Comparison of ENCODE assay signal across 18 cellular contexts in genomic region chr4:186958951-186959350, GRCh38.
DNase-seq lines count a peak whose midpoint lies in the region; ATAC-seq and TF ChIP-seq lines count a peak whose summit lies in the region.
"Had no signal": no experiment of that assay in that cellular context is flagged by ENCODE, and none has a peak within 500 bp of the region (broad histone marks: within the 10 kb centered on the region; RNA-seq: fewer than 3 reads in every experiment).

No MANE protein-coding gene starts in this region.

- H2AK5ac ChIP-seq in IMR-90 (ENCODE audit: low read depth, low read length) = peak overlapping the region; percentile 73; the same call in 1 of the 2 replicates
- no peak overlapping the region for H2AK5ac ChIP-seq in mesenchymal stem cell (ENCODE audit: low read length, severe bottlenecking)

- H3K27ac ChIP-seq in IMR-90 (ENCODE audit: insufficient read depth, low read length) = no peak overlapping the region
- no peak overlapping the region for H3K27ac ChIP-seq in mesenchymal stem cell (ENCODE audit: low read length, poor library complexity, severe bottlenecking)
- H3K27ac ChIP-seq in brain microvascular endothelial cell = no peak overlapping the region
- H3K27ac ChIP-seq: GM23248 had no signal

- H3K14ac ChIP-seq in IMR-90 (replicated peaks; ENCODE audit: low read depth, low read length) (no peak overlapping the region; the same call in 1 of the 2 replicates), mesenchymal stem cell (ENCODE audit: low read length in 2 of 2) (peak overlapping the region in 1 of 2 experiments; percentile 15)

- no TSS peak for BruUV-seq in IMR-90 (replicated peaks; lab: Mats Ljungman, UMichigan)

- no peak overlapping the region for H3K9ac ChIP-seq in IMR-90 (ENCODE audit: low read depth, low read length)
- H3K9ac ChIP-seq in mesenchymal stem cell (ENCODE audit: low read length) = no peak overlapping the region
- H3K9ac ChIP-seq: GM23248 had no signal

- 0% methylated on average over 1 of the region's 8 CpGs; no CpG with 5 or more reads in 1 of the 2 experiments for WGBS in IMR-90 (ENCODE audit: extremely low coverage in 2 of 2, insufficient read length in 1 of 2), 2 experiments
- 78% methylated on average over 7 of the region's 8 CpGs for WGBS in mesenchymal stem cell

- no peaks in the 10 kb centered on the region for H3K9me1 ChIP-seq in IMR-90 (ENCODE audit: insufficient read depth, low read length)

- in situ Hi-C loops in IMR-90 (cut with MboI; ENCODE audit: low sequenced_read_pairs) = no loop called here
- in situ Hi-C loops in brain microvascular endothelial cell (cut with HindIII; ENCODE audit: low pct_ligation_motif_present, low sequenced_read_pairs) = no loop called here

- H2BK120ac ChIP-seq in IMR-90 (ENCODE audit: low read depth, low read length) (no peak overlapping the region), mesenchymal stem cell (ENCODE audit: low read depth, low read length) (no peak overlapping the region)

- H4K8ac ChIP-seq in IMR-90 (ENCODE audit: low read depth in 2 of 2, low read length in 2 of 2) = no peak overlapping the region
- no peak overlapping the region for H4K8ac ChIP-seq in mesenchymal stem cell (ENCODE audit: low read length)

- no peak for ATAC-seq in IMR-90 (ENCODE audit: low read depth)
- ATAC-seq in GM19455 (IDR thresholded peaks at IDR 0.05; ENCODE audit: unreplicated experiment) = no peak
- ATAC-seq: GM12878 had no signal

- peaks cover 2% of the 10 kb centered on the region; the same call in 1 of the 2 replicates for H3K4me1 ChIP-seq in IMR-90 (ENCODE audit: control insufficient read depth, insufficient read depth, low read length)
- H3K4me1 ChIP-seq in mesenchymal stem cell (ENCODE audit: control insufficient read depth, insufficient read depth, low read depth, low read length) = no peaks in the 10 kb centered on the region

- intact Hi-C loops in IMR-90 (cut with micrococcal nuclease) = loop anchor here (5.0 to 10.0 kb wide), 4 partner anchors 316 to 1016 kb away; no protein-coding TSS in a partner anchor

- no peak overlapping the region; the same call in 1 of the 2 replicates for H4K5ac ChIP-seq in IMR-90 (ENCODE audit: low read depth, low read length)

- H3K4me2 ChIP-seq in IMR-90 (ENCODE audit: low read depth, low read length) (no peak overlapping the region), mesenchymal stem cell (ENCODE audit: low read length, poor library complexity, severe bottlenecking) (no peak overlapping the region)

- H2AK9ac ChIP-seq in IMR-90 (replicated peaks; ENCODE audit: low read depth, low read length, poor library complexity) = no peak overlapping the region

- dilution Hi-C loops in IMR-90 (cut with HindIII; ENCODE audit: low sequenced_read_pairs, unreplicated experiment) = no loop called here

- H3K4ac ChIP-seq in IMR-90 (ENCODE audit: low read depth, low read length) (no peak overlapping the region), mesenchymal stem cell (ENCODE audit: low read depth in 1 of 2, low read length in 2 of 2) (no peak overlapping the region)

- no peak for TF ChIP-seq POLR2A in IMR-90 (IDR thresholded peaks at IDR 0.05; ENCODE audit: low read depth, low read length)

- TF ChIP-seq RAD21 in IMR-90 (IDR thresholded peaks at IDR 0.05; ENCODE audit: low read length) = no peak

- no peak overlapping the region for H3K56ac ChIP-seq in IMR-90 (ENCODE audit: extremely low read depth, insufficient read depth, low read length)

- CTCF ChIA-PET in IMR-90 (lab: Yijun Ruan, JAX) = no interaction called here

- H3K27me3 ChIP-seq in IMR-90 (ENCODE audit: control insufficient read depth, insufficient read depth, low read length) (no peaks in the 10 kb centered on the region), mesenchymal stem cell (ENCODE audit: control insufficient read depth in 1 of 2, insufficient read depth in 1 of 2, low read length in 2 of 2) (no peaks in the 10 kb centered on the region), brain microvascular endothelial cell (replicated peaks) (no peaks in the 10 kb centered on the region)

- TF ChIP-seq CTCF in IMR-90 (conservative IDR thresholded peaks at IDR 0.05; ENCODE audit: low read depth, low read length) (no peak), epithelial cell of esophagus (IDR thresholded peaks at IDR 0.05; ENCODE audit: insufficient read depth, low read depth, low read length, missing control alignments) (no peak), brain microvascular endothelial cell (IDR thresholded peaks at IDR 0.05; ENCODE audit: low read depth, low read length, missing control alignments) (no peak)

- H2AFZ ChIP-seq in IMR-90 (replicated peaks; ENCODE audit: low read length, poor library complexity) (no peak overlapping the region), mesenchymal stem cell (ENCODE audit: low read depth, low read length) (peak overlapping the region; percentile 23)
- H2AFZ ChIP-seq: GM23248 had no signal

- no peak overlapping the region for H3K23ac ChIP-seq in IMR-90 (ENCODE audit: low read depth, low read length)
- H3K23ac ChIP-seq in mesenchymal stem cell (ENCODE audit: low read length in 2 of 2) = no peak overlapping the region

- H4K91ac ChIP-seq in IMR-90 (ENCODE audit: insufficient read depth, low read depth, low read length) = no peak overlapping the region
- no peak overlapping the region for H4K91ac ChIP-seq in mesenchymal stem cell (ENCODE audit: low read length)

- no peak overlapping the region for H2BK12ac ChIP-seq in mesenchymal stem cell (ENCODE audit: low read length in 2 of 2)

- H3K4me3 ChIP-seq in IMR-90 (ENCODE audit: insufficient read depth, low read depth, low read length) (no peak overlapping the region), epithelial cell of esophagus (ENCODE audit: low read length) (no peak overlapping the region), mesenchymal stem cell (ENCODE audit: insufficient read depth in 1 of 2, low read depth in 1 of 2, low read length in 2 of 2) (no peak overlapping the region), brain microvascular endothelial cell (ENCODE audit: low read depth, low read length) (no peak overlapping the region)
- H3K4me3 ChIP-seq: GM12878, GM23248 had no signal

- H3K9me3 ChIP-seq in IMR-90 (ENCODE audit: control insufficient read depth, insufficient read depth, low read length) = no peaks in the 10 kb centered on the region
- no peaks in the 10 kb centered on the region for H3K9me3 ChIP-seq in mesenchymal stem cell (ENCODE audit: control insufficient read depth, low read length)

- no peak overlapping the region for H2BK15ac ChIP-seq in IMR-90 (ENCODE audit: low read depth, low read length)
- no peak overlapping the region for H2BK15ac ChIP-seq in mesenchymal stem cell (ENCODE audit: low read depth, poor library complexity, severe bottlenecking)

- H2BK20ac ChIP-seq in IMR-90 (ENCODE audit: low read depth, low read length) = no peak overlapping the region

- POLR2A ChIA-PET in IMR-90 (lab: Charles Lee; ENCODE audit: unreplicated experiment) = no interaction called here

- H2BK5ac ChIP-seq in IMR-90 (ENCODE audit: low read depth, low read length, poor library complexity, severe bottlenecking) = no peak overlapping the region
- H2BK5ac ChIP-seq in mesenchymal stem cell (ENCODE audit: low read depth, low read length, poor library complexity, severe bottlenecking) = no peak overlapping the region

- H3K18ac ChIP-seq in IMR-90 (ENCODE audit: low read depth, low read length) = no peak overlapping the region
- H3K18ac ChIP-seq in mesenchymal stem cell (ENCODE audit: low read depth in 1 of 2, low read length in 2 of 2) = no peak overlapping the region

- H4K20me1 ChIP-seq in IMR-90 (ENCODE audit: insufficient read depth, low read length) = no peaks in the 10 kb centered on the region

- H3K79me1 ChIP-seq in IMR-90 (ENCODE audit: low read depth in 1 of 2, low read length in 2 of 2) = no peaks in the 10 kb centered on the region
- H3K79me1 ChIP-seq in mesenchymal stem cell (replicated peaks; ENCODE audit: low read length, poor library complexity, severe bottlenecking) = no peaks in the 10 kb centered on the region

- H3K36me3 ChIP-seq in IMR-90 (ENCODE audit: control insufficient read depth, insufficient read depth, low read length) (no peaks in the 10 kb centered on the region), mesenchymal stem cell (ENCODE audit: control insufficient read depth in 1 of 2, insufficient read depth in 2 of 2, low read depth in 1 of 2, low read length in 2 of 2) (no peaks in the 10 kb centered on the region), brain microvascular endothelial cell (replicated peaks) (no peaks in the 10 kb centered on the region)

- no peak for DNase-seq in IMR-90
- DNase-seq in epithelial cell of esophagus (ENCODE audit: low read depth) = peak; percentile 8
- no peak for DNase-seq in mesenchymal stem cell
- DNase-seq in brain microvascular endothelial cell = no peak
- DNase-seq in stimulated activated CD4-positive, alpha-beta T cell treated with anti-CD3 and anti-CD28 coated beads, Interleukin-2, amount 100 ng/mL, for 24 hours = no peak
- DNase-seq in foreskin melanocyte = no peak
- DNase-seq: C1 segment of cervical spinal cord; Calu3; CD4-positive, alpha-beta memory T cell; COR-L47; DMS53; DMS79 treated with DMSO at 0.1 percent for 48 hours; GDM1; GM23248; H7; HCEC 1CT had no signal

TF ChIP-seq in IMR-90, 13 proteins besides CTCF, POLR2A, EP300 and RAD21:
- TF ChIP-seq USF2 (IDR thresholded peaks at IDR 0.05; ENCODE audit: low read depth, low read length) (no peak), SMC3 (IDR thresholded peaks at IDR 0.05; ENCODE audit: low read depth, low read length) (no peak), MXI1 (IDR thresholded peaks at IDR 0.05; ENCODE audit: borderline replicate concordance, low read depth, low read length) (no peak), RCOR1 (IDR thresholded peaks at IDR 0.05; ENCODE audit: insufficient replicate concordance, low read length) (no peak), BHLHE40 (IDR thresholded peaks at IDR 0.05; ENCODE audit: low read depth, low read length) (no peak), ELK1 (IDR thresholded peaks at IDR 0.05; ENCODE audit: borderline replicate concordance, low read depth, low read length) (no peak)
TF ChIP-seq in IMR-90: peak in this region for 0.
